ENCODE assay signal across 16 cellular contexts in the genomic region with DNA sequence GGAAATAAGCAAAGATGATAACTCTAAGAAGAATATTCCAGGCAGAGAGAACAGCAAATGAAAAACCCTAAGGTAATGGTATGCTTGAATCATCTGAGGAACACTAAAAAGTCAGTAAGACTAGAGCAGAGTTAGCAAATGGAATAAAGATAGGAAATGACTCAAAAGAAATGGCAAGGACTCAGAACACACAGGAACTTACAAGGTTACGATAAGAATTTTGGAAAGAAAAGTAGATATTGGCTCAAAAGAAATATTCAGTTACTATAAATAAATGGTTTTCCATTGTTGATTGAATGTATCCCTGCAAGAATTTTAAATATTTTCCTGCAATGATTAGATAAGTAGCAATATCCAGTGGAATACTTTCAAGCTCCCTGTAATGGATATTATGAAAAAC.
DNase-seq lines count a peak whose midpoint lies in the region; ATAC-seq and TF ChIP-seq lines count a peak whose summit lies in the region.
"Had no signal": no experiment of that assay in that cellular context is flagged by ENCODE, and none has a peak within 500 bp of the region (broad histone marks: within the 10 kb centered on the region; RNA-seq: fewer than 3 reads in every experiment).

No MANE protein-coding gene starts in this region.

- ATAC-seq in HG03469 (IDR thresholded peaks at IDR 0.05; ENCODE audit: unreplicated experiment) (no peak), HG03521 (IDR thresholded peaks at IDR 0.05; ENCODE audit: unreplicated experiment) (no peak)
- ATAC-seq: HCT116; stimulated activated effector memory CD8-positive, alpha-beta T cell treated with anti-CD3 and anti-CD28 coated beads, Interleukin-12 subunit alpha, Interleukin-12 subunit beta, amount 100 ng/mL, for 72 hours had no signal

- in situ Hi-C loops in GM13976 (cut with MboI; ENCODE audit: low sequenced_read_pairs, unreplicated experiment): no loop called here

- TF ChIP-seq CTCF in GM13976 (IDR thresholded peaks at IDR 0.05; ENCODE audit: borderline replicate concordance, control extremely low read depth, extremely low read depth, insufficient read depth, missing control alignments): no peak

- DNase-seq in A172 (ENCODE audit: low spot score): peak; percentile 16
- peak; percentile 62 for DNase-seq in HT1080 (ENCODE audit: low read depth)
- DNase-seq in astrocyte of the hippocampus (ENCODE audit: low read depth, low spot score): peak; percentile 29
- peak; percentile 10 for DNase-seq in hepatic stellate cell (ENCODE audit: low spot score)
- no peak for DNase-seq in SKM-1 (lab: John Stamatoyannopoulos, UW; ENCODE audit: unreplicated experiment)
- no peak for DNase-seq in GM13976 (ENCODE audit: low spot score)
- DNase-seq: activated CD8-positive, alpha-beta memory T cell treated with anti-CD3 and anti-CD28 coated beads, Interleukin-2, amount 50 U/mL, for 4 hours; activated naive CD4-positive, alpha-beta T cell treated with anti-CD3 and anti-CD28 coated beads, Interleukin-2, amount 10 ng/mL, durations not matched to agents 7 days and 5 days; Calu3; cerebellar nuclear complex; KBM-7; NCI-H1105 had no signal

Comparison
In these comparisons a context has a peak if more than half of its experiments do, and no peak if none do; other contexts are left out.
1. DNase-seq: peak in A172 (single experiment), HT1080 (single experiment), astrocyte of the hippocampus (single experiment) and hepatic stellate cell (single experiment); none in SKM-1 (single experiment) and GM13976 (single experiment).